ENCODE assay signal across 25 cellular contexts in the genomic region with DNA sequence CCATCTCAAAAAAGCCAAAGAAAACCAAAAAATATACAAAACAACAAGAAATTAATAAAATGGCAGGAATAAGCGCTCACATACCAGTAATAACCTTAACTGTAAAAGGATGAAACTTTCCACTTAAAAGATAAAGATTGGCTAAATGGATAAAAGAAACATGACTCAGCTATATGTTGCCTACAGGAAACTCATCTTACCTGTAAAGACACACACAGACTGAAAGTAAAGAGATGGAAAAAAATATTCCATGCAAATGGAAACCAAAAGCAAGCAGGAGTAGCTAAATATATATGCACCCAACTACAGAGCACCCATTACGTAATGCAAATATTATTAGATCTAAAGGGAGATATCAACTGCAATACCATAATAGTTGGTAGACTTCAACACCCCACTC. TPM values are rescaled to one million over a fixed set of nuclear protein-coding genes. Genes with fewer than 3 reads are reported as not detected.
DNase-seq lines count a peak whose midpoint lies in the region; ATAC-seq and TF ChIP-seq lines count a peak whose summit lies in the region.
"Had no signal": no experiment of that assay in that cellular context is flagged by ENCODE, and none has a peak within 500 bp of the region (broad histone marks: within the 10 kb centered on the region; RNA-seq: fewer than 3 reads in every experiment).

No MANE protein-coding gene starts in this region.

- intact Hi-C loops in activated CD4-positive, alpha-beta T cell treated with anti-CD3 and anti-CD28 coated beads for 36 hours (cut with DNase I, micrococcal nuclease): no loop called here
- intact Hi-C loops in Calu3 (cut with micrococcal nuclease; ENCODE audit: unreplicated experiment): no loop called here
- intact Hi-C loops in activated T-helper 2 cell treated with anti-CD3 and anti-CD28 coated beads, Interferon-gamma antibody, Interleukin-2, Interleukin-4, amounts not matched to agents 10 μg/mL and 5 μg/mL and 100 μg/mL, durations not matched to agents 14 hours and 24 hours and 36 hours (cut with micrococcal nuclease): loop anchor here (10.0 kb wide), 1 partner anchor 105 kb away; no protein-coding TSS in a partner anchor
- intact Hi-C loops in naive thymus-derived CD4-positive, alpha-beta T cell (cut with micrococcal nuclease): loop anchor here in 1 of 2 donors (10.0 kb wide), 1 partner anchor 55 kb away; no protein-coding TSS in a partner anchor

- no peaks in the 10 kb centered on the region for H3K27me3 ChIP-seq in naive thymus-derived CD4-positive, alpha-beta T cell (ENCODE audit: control insufficient read depth in 2 of 2, insufficient read depth in 2 of 2, low read length in 2 of 2)
- H3K27me3 ChIP-seq: adrenal gland, BE2C, brain microvascular endothelial cell, tibial artery had no signal

- CTCF ChIA-PET in activated CD4-positive, alpha-beta T cell treated with anti-CD3 and anti-CD28 coated beads for 36 hours (lab: Charles Lee): interaction anchor here (0.6 kb wide), 1 partner anchor 369 kb away, joined by 3 read pairs; no protein-coding TSS in a partner anchor
- CTCF ChIA-PET in Calu3 (lab: Charles Lee): no interaction called here
- CTCF ChIA-PET in naive thymus-derived CD4-positive, alpha-beta T cell (lab: Charles Lee): no interaction called here

- no peak overlapping the region for H3K4me3 ChIP-seq in naive thymus-derived CD4-positive, alpha-beta T cell (ENCODE audit: low read length)
- H3K4me3 ChIP-seq: adrenal gland, GM23248, tibial artery had no signal

- H3K27me3 Mint-ChIP-seq in activated CD4-positive, alpha-beta T cell treated with anti-CD3 and anti-CD28 coated beads for 36 hours: no peaks in the 10 kb centered on the region
- H3K27me3 Mint-ChIP-seq in Calu3 (ENCODE audit: unreplicated experiment): no peaks in the 10 kb centered on the region
- H3K27me3 Mint-ChIP-seq in activated T-helper 2 cell treated with anti-CD3 and anti-CD28 coated beads, Interferon-gamma antibody, Interleukin-2, Interleukin-4, amounts not matched to agents 10 μg/mL and 5 μg/mL and 100 μg/mL, durations not matched to agents 14 hours and 24 hours and 36 hours (ENCODE audit: low read depth): no peaks in the 10 kb centered on the region
- H3K27me3 Mint-ChIP-seq in naive thymus-derived CD4-positive, alpha-beta T cell: no peaks in the 10 kb centered on the region
- H3K27me3 Mint-ChIP-seq: activated CD4-positive, alpha-beta T cell treated with anti-CD3 and anti-CD28 coated beads, Interleukin-2, amount 10 ng/mL, durations not matched to agents 7 days and 5 days had no signal

- BruUV-seq in Calu3 (replicated peaks; lab: Mats Ljungman, UMichigan): no TSS peak

- no peak overlapping the region for H3K27ac ChIP-seq in naive thymus-derived CD4-positive, alpha-beta T cell (ENCODE audit: low read depth, low read length)
- H3K27ac ChIP-seq: adrenal gland, brain microvascular endothelial cell, GM23248, tibial artery had no signal

- no peak for DNase-seq in activated CD4-positive, alpha-beta T cell treated with anti-CD3 and anti-CD28 coated beads for 36 hours
- no peak for DNase-seq in activated CD4-positive, alpha-beta T cell treated with anti-CD3 and anti-CD28 coated beads for 4 hours
- DNase-seq in Calu3: no peak
- DNase-seq in activated T-helper 2 cell treated with anti-CD3 and anti-CD28 coated beads, Interferon-gamma antibody, Interleukin-2, Interleukin-4, amounts not matched to agents 10 μg/mL and 5 μg/mL and 100 μg/mL, durations not matched to agents 14 hours and 24 hours and 36 hours (ENCODE audit: low spot score): no peak
- no peak for DNase-seq in naive thymus-derived CD4-positive, alpha-beta T cell
- DNase-seq in NCI-H69 (lab: John Stamatoyannopoulos, UW): no peak
- no peak for DNase-seq in UCSD-AML1 (lab: John Stamatoyannopoulos, UW; ENCODE audit: unreplicated experiment)
- no peak for DNase-seq in EL
- DNase-seq: activated CD4-positive, alpha-beta T cell treated with anti-CD3 and anti-CD28 coated beads, Interleukin-2, amount 10 ng/mL, durations not matched to agents 7 days and 5 days; adrenal gland; BE2C; brain microvascular endothelial cell; Caco-2; cortex of kidney; GM23248; HFFc6; Kasumi-1; kidney glomerular epithelial cell; NCI-H187 treated with DMSO at 0.1 percent for 48 hours; NCI-H2227 treated with DMSO at 0.1 percent for 48 hours; NCI-H82; nucleus accumbens; stimulated activated CD4-positive, alpha-beta T cell treated with anti-CD3 and anti-CD28 coated beads, Interleukin-2, amount 100 ng/mL, for 48 hours; stimulated activated naive CD4-positive, alpha-beta T cell treated with Interleukin-2 at 50 U/mL for 16 hours; tibial artery had no signal

- H3K4me1 Mint-ChIP-seq in activated CD4-positive, alpha-beta T cell treated with anti-CD3 and anti-CD28 coated beads for 36 hours: peaks cover 61% of the 10 kb centered on the region
- peaks cover 38% of the 10 kb centered on the region for H3K4me1 Mint-ChIP-seq in Calu3 (ENCODE audit: low read depth, unreplicated experiment)
- H3K4me1 Mint-ChIP-seq in activated T-helper 2 cell treated with anti-CD3 and anti-CD28 coated beads, Interferon-gamma antibody, Interleukin-2, Interleukin-4, amounts not matched to agents 10 μg/mL and 5 μg/mL and 100 μg/mL, durations not matched to agents 14 hours and 24 hours and 36 hours (ENCODE audit: low read depth): peaks cover 66% of the 10 kb centered on the region
- peaks cover 59 to 84% (median 71%) of the 10 kb centered on the region in 7 donors for H3K4me1 Mint-ChIP-seq in naive thymus-derived CD4-positive, alpha-beta T cell

- POLR2A ChIA-PET in activated CD4-positive, alpha-beta T cell treated with anti-CD3 and anti-CD28 coated beads for 36 hours (lab: Charles Lee): no interaction called here
- POLR2A ChIA-PET in naive thymus-derived CD4-positive, alpha-beta T cell (lab: Charles Lee): no interaction called here

- no peak overlapping the region for H3K4me3 Mint-ChIP-seq in activated CD4-positive, alpha-beta T cell treated with anti-CD3 and anti-CD28 coated beads for 36 hours
- no peak overlapping the region for H3K4me3 Mint-ChIP-seq in Calu3 (ENCODE audit: low read depth, unreplicated experiment)
- H3K4me3 Mint-ChIP-seq in activated T-helper 2 cell treated with anti-CD3 and anti-CD28 coated beads, Interferon-gamma antibody, Interleukin-2, Interleukin-4, amounts not matched to agents 10 μg/mL and 5 μg/mL and 100 μg/mL, durations not matched to agents 14 hours and 24 hours and 36 hours (ENCODE audit: low read depth): no peak overlapping the region
- peak overlapping the region in 6 of 10 donors; percentile 11 to 69 (median 29) for H3K4me3 Mint-ChIP-seq in naive thymus-derived CD4-positive, alpha-beta T cell
- H3K4me3 Mint-ChIP-seq: HFFc6 had no signal

- H3K9me3 ChIP-seq in naive thymus-derived CD4-positive, alpha-beta T cell (ENCODE audit: control insufficient read depth in 2 of 3, low read length in 3 of 3): peaks cover 0 to 4% (median 0%) of the 10 kb centered on the region in 3 experiments
- H3K9me3 ChIP-seq: BE2C, tibial artery had no signal

- peaks cover 17% of the 10 kb centered on the region for H3K9me3 Mint-ChIP-seq in activated CD4-positive, alpha-beta T cell treated with anti-CD3 and anti-CD28 coated beads for 36 hours (ENCODE audit: low read depth)
- H3K9me3 Mint-ChIP-seq in Calu3 (ENCODE audit: low read depth, unreplicated experiment): peaks cover 6% of the 10 kb centered on the region
- peaks cover 60% of the 10 kb centered on the region for H3K9me3 Mint-ChIP-seq in activated T-helper 2 cell treated with anti-CD3 and anti-CD28 coated beads, Interferon-gamma antibody, Interleukin-2, Interleukin-4, amounts not matched to agents 10 μg/mL and 5 μg/mL and 100 μg/mL, durations not matched to agents 14 hours and 24 hours and 36 hours
- peaks cover 0 to 36% (median 19%) of the 10 kb centered on the region in 11 donors for H3K9me3 Mint-ChIP-seq in naive thymus-derived CD4-positive, alpha-beta T cell

- no peak for TF ChIP-seq CTCF in Calu3 (IDR thresholded peaks at IDR 0.05; ENCODE audit: unreplicated experiment)

- peak; percentile 34 for ATAC-seq in activated CD4-positive, alpha-beta T cell treated with anti-CD3 and anti-CD28 coated beads for 36 hours
- no peak for ATAC-seq in naive thymus-derived CD4-positive, alpha-beta T cell

- peak overlapping the region; percentile 78 for H3K27ac Mint-ChIP-seq in activated CD4-positive, alpha-beta T cell treated with anti-CD3 and anti-CD28 coated beads for 36 hours
- peak overlapping the region; percentile 62 for H3K27ac Mint-ChIP-seq in Calu3 (ENCODE audit: unreplicated experiment)
- peak overlapping the region; percentile 84 for H3K27ac Mint-ChIP-seq in activated T-helper 2 cell treated with anti-CD3 and anti-CD28 coated beads, Interferon-gamma antibody, Interleukin-2, Interleukin-4, amounts not matched to agents 10 μg/mL and 5 μg/mL and 100 μg/mL, durations not matched to agents 14 hours and 24 hours and 36 hours
- H3K27ac Mint-ChIP-seq in naive thymus-derived CD4-positive, alpha-beta T cell: peak overlapping the region in 3 of 9 donors; percentile 32 to 64 (median 47)
- H3K27ac Mint-ChIP-seq: HFFc6 had no signal

- H3K36me3 Mint-ChIP-seq in activated CD4-positive, alpha-beta T cell treated with anti-CD3 and anti-CD28 coated beads for 36 hours (ENCODE audit: low read depth): peaks cover 52% of the 10 kb centered on the region
- peaks cover 55% of the 10 kb centered on the region for H3K36me3 Mint-ChIP-seq in Calu3 (ENCODE audit: insufficient read depth, unreplicated experiment)
- H3K36me3 Mint-ChIP-seq in activated T-helper 2 cell treated with anti-CD3 and anti-CD28 coated beads, Interferon-gamma antibody, Interleukin-2, Interleukin-4, amounts not matched to agents 10 μg/mL and 5 μg/mL and 100 μg/mL, durations not matched to agents 14 hours and 24 hours and 36 hours (ENCODE audit: low read depth): peaks cover 86% of the 10 kb centered on the region
- H3K36me3 Mint-ChIP-seq in naive thymus-derived CD4-positive, alpha-beta T cell: peaks cover 9 to 71% (median 60%) of the 10 kb centered on the region in 5 donors

- peaks cover 0 to 4% of the 10 kb centered on the region in 2 donors for H3K4me1 ChIP-seq in naive thymus-derived CD4-positive, alpha-beta T cell (ENCODE audit: control insufficient read depth in 2 of 2, insufficient read depth in 2 of 2, low read length in 2 of 2)
- H3K4me1 ChIP-seq: adrenal gland, BE2C, Caco-2 had no signal

- peaks cover 0 to 7% (median 0%) of the 10 kb centered on the region in 3 experiments for H3K36me3 ChIP-seq in naive thymus-derived CD4-positive, alpha-beta T cell (ENCODE audit: control insufficient read depth in 2 of 3, insufficient read depth in 3 of 3, low read length in 3 of 3)
- H3K36me3 ChIP-seq: adrenal gland, brain microvascular endothelial cell had no signal

RNA-seq across cellular contexts. Expression of a gene that starts 49.7 kb away (rescaled TPM):
- total RNA-seq in activated CD4-positive, alpha-beta T cell treated with anti-CD3 and anti-CD28 coated beads for 36 hours: 10 to 100 TPM; 74.5 to 82.0 TPM
- 407 and 474 TPM in 2 replicates for total RNA-seq in Calu3 (2022)
- 136 and 141 TPM in 2 replicates for total RNA-seq in activated T-helper 2 cell treated with anti-CD3 and anti-CD28 coated beads, Interferon-gamma antibody, Interleukin-2, Interleukin-4, amounts not matched to agents 10 μg/mL and 5 μg/mL and 100 μg/mL, durations not matched to agents 14 hours and 24 hours and 36 hours
- total RNA-seq in naive thymus-derived CD4-positive, alpha-beta T cell: 100 to 1,000 TPM; 119 to 170 (median 142) TPM
- 100 to 1,000 TPM; 110 to 127 TPM for polyA plus RNA-seq in naive thymus-derived CD4-positive, alpha-beta T cell

Comparison
In these comparisons a context has a peak if more than half of its experiments do, and no peak if none do; other contexts are left out.
1. H3K4me3 Mint-ChIP-seq: peak in naive thymus-derived CD4-positive, alpha-beta T cell (6 of 10); none in activated CD4-positive, alpha-beta T cell treated with anti-CD3 and anti-CD28 coated beads for 36 hours (single experiment), Calu3 (single experiment) and activated T-helper 2 cell treated with anti-CD3 and anti-CD28 coated beads, Interferon-gamma antibody, Interleukin-2, Interleukin-4, amounts not matched to agents 10 μg/mL and 5 μg/mL and 100 μg/mL, durations not matched to agents 14 hours and 24 hours and 36 hours (single experiment).